Comparison of ENCODE assay signal across 2 cellular contexts in the genomic region with DNA sequence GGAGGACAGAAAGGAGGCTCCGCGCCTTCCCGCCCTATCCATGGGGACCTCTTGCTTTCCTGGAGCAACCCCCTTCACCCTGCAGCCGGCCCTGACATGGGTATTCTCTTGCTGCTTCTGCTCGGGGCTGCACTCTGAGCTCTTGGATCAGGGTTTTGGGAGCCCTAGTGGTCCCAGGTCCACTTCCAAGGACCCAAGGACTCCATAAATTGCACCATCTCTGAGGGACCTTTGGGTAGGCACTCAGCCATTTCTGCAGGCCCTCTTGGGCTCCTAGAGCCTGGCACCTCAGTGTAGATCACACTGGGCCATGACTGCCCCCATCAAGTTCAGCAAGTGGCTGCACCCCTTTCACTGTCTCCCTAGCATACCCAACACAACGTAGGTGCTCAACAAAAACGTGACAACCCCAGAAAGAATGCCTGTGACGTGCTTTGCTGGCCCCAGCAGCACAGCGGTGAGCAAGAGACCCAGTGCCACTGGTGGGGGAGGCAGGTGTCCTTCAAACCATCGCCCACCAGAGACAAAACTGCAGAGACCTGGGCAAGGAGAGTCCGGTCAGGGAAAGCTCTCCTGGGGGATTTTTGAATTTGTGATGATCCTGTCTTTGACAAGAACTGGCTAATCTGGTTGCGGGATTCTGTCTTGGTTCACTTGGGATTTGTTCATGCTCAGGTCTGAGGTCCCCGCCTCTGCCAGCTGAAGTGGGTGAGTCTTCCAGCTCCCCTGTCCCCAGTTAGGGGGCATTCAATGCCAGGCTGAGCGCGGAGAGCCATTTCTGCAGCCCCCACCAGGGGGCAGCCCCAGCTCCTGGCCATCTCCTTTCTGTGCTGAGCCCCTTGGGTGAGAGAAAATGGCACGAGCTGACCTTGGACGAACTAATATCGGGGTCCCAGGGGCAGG.
TF ChIP-seq lines count a peak whose summit lies in the region.

No MANE protein-coding gene starts in this region.

TF ChIP-seq in HEK293, 187 proteins besides CTCF, POLR2A, EP300 and RAD21:
- TF ChIP-seq, protein P1, sequence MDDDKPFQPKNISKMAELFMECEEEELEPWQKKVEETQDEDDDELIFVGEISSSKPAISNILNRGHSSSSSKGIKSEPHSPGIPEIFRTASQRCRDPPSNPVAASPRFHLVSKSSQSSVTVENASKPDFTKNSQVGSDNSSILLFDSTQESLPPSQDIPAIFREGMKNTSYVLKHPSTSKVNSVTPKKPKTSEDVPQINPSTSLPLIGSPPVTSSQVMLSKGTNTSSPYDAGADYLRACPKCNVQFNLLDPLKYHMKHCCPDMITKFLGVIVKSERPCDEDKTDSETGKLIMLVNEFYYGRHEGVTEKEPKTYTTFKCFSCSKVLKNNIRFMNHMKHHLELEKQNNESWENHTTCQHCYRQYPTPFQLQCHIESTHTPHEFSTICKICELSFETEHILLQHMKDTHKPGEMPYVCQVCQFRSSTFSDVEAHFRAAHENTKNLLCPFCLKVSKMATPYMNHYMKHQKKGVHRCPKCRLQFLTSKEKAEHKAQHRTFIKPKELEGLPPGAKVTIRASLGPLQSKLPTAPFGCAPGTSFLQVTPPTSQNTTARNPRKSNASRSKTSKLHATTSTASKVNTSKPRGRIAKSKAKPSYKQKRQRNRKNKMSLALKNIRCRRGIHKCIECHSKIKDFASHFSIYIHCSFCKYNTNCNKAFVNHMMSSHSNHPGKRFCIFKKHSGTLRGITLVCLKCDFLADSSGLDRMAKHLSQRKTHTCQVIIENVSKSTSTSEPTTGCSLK (tag by site-specific recombination; IDR thresholded peaks at IDR 0.05) = no peak
- TF ChIP-seq, protein P2, sequence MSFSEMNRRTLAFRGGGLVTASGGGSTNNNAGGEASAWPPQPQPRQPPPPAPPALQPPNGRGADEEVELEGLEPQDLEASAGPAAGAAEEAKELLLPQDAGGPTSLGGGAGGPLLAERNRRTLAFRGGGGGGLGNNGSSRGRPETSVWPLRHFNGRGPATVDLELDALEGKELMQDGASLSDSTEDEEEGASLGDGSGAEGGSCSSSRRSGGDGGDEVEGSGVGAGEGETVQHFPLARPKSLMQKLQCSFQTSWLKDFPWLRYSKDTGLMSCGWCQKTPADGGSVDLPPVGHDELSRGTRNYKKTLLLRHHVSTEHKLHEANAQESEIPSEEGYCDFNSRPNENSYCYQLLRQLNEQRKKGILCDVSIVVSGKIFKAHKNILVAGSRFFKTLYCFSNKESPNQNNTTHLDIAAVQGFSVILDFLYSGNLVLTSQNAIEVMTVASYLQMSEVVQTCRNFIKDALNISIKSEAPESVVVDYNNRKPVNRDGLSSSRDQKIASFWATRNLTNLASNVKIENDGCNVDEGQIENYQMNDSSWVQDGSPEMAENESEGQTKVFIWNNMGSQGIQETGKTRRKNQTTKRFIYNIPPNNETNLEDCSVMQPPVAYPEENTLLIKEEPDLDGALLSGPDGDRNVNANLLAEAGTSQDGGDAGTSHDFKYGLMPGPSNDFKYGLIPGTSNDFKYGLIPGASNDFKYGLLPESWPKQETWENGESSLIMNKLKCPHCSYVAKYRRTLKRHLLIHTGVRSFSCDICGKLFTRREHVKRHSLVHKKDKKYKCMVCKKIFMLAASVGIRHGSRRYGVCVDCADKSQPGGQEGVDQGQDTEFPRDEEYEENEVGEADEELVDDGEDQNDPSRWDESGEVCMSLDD (tag by site-specific recombination; IDR thresholded peaks at IDR 0.05) = no peak
- TF ChIP-seq ZNF701 (tag by site-specific recombination; IDR thresholded peaks at IDR 0.05) (no peak), ZNF202 (tag by site-specific recombination; IDR thresholded peaks at IDR 0.05; ENCODE audit: borderline replicate concordance) (no peak), ZBTB17 (tag by site-specific recombination; IDR thresholded peaks at IDR 0.05) (no peak), ZNF2 (tag by site-specific recombination; IDR thresholded peaks at IDR 0.05) (0 out of 2 replicates have a peak, but pooled peaks have one; percentile 40), ZNF311 (tag by site-specific recombination; IDR thresholded peaks at IDR 0.05; ENCODE audit: borderline replicate concordance) (no peak), ZNF423 (tag by site-specific recombination; IDR thresholded peaks at IDR 0.05) (no peak), ZBTB7A (tag by site-specific recombination; IDR thresholded peaks at IDR 0.05; ENCODE audit: low read depth) (no peak), ZBTB48 (tag by site-specific recombination; IDR thresholded peaks at IDR 0.05) (peak; percentile 24; the same call in 1 of the 2 replicates), ZNF768 (tag by site-specific recombination; IDR thresholded peaks at IDR 0.05) (no peak), ZNF555 (tag by site-specific recombination; conservative IDR thresholded peaks at IDR 0.05) (no peak), GLIS2 (tag by site-specific recombination; IDR thresholded peaks at IDR 0.05) (no peak), ZNF174 (tag by site-specific recombination; IDR thresholded peaks at IDR 0.05) (no peak)
- TF ChIP-seq, protein P3, sequence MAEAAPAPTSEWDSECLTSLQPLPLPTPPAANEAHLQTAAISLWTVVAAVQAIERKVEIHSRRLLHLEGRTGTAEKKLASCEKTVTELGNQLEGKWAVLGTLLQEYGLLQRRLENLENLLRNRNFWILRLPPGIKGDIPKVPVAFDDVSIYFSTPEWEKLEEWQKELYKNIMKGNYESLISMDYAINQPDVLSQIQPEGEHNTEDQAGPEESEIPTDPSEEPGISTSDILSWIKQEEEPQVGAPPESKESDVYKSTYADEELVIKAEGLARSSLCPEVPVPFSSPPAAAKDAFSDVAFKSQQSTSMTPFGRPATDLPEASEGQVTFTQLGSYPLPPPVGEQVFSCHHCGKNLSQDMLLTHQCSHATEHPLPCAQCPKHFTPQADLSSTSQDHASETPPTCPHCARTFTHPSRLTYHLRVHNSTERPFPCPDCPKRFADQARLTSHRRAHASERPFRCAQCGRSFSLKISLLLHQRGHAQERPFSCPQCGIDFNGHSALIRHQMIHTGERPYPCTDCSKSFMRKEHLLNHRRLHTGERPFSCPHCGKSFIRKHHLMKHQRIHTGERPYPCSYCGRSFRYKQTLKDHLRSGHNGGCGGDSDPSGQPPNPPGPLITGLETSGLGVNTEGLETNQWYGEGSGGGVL (tag by site-specific recombination; IDR thresholded peaks at IDR 0.05) = no peak

TF ChIP-seq in HepG2, 621 proteins besides CTCF, POLR2A, EP300 and RAD21 (continued from another document):
- TF ChIP-seq, protein P4, sequence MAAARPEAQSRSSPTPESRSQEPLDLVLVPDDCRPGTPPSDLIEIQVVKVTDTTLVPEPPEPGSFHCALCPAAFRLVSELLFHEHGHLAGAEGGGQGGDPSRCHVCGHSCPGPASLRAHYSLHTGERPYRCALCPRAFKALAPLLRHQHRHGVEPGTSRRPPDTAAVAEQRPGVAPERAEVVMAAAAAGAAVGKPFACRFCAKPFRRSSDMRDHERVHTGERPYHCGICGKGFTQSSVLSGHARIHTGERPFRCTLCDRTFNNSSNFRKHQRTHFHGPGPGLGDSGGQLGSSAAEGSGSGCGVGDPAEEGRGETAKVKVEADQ (CRISPR knock-in tag; IDR thresholded peaks at IDR 0.05; ENCODE audit: borderline replicate concordance) = no peak
- TF ChIP-seq HOXA3 (CRISPR knock-in tag; IDR thresholded peaks at IDR 0.05) (peak; percentile 26; the same call in 1 of the 2 replicates), ZNF652 (CRISPR knock-in tag; IDR thresholded peaks at IDR 0.05; ENCODE audit: borderline replicate concordance, low read depth) (no peak), TBL1XR1 (IDR thresholded peaks at IDR 0.05; ENCODE audit: borderline replicate concordance, low read length, partially characterized antibody) (no peak), SMC3 (IDR thresholded peaks at IDR 0.05; ENCODE audit: low read length) (peak; percentile 45; the same call in 1 of the 2 replicates), YY1 (IDR thresholded peaks at IDR 0.05; ENCODE audit: insufficient read depth, insufficient replicate concordance, low read depth, low read length) (peak; percentile 19), STAG1 (CRISPR knock-in tag; IDR thresholded peaks at IDR 0.05) (peak; percentile 75), DNMT3B (CRISPR knock-in tag; conservative IDR thresholded peaks at IDR 0.05) (no peak), XRCC5 (optimal IDR thresholded peaks at IDR 0.05; ENCODE audit: low read length) (peak; percentile 69), HNRNPL (IDR thresholded peaks at IDR 0.05; ENCODE audit: low read depth, low read length) (peak; percentile 88), ZNF605 (CRISPR knock-in tag; IDR thresholded peaks at IDR 0.05) (no peak), ZNF556 (CRISPR knock-in tag; IDR thresholded peaks at IDR 0.05; ENCODE audit: borderline replicate concordance) (no peak), FOXO1 (CRISPR knock-in tag; IDR thresholded peaks at IDR 0.05) (no peak)
- TF ChIP-seq, protein P5, sequence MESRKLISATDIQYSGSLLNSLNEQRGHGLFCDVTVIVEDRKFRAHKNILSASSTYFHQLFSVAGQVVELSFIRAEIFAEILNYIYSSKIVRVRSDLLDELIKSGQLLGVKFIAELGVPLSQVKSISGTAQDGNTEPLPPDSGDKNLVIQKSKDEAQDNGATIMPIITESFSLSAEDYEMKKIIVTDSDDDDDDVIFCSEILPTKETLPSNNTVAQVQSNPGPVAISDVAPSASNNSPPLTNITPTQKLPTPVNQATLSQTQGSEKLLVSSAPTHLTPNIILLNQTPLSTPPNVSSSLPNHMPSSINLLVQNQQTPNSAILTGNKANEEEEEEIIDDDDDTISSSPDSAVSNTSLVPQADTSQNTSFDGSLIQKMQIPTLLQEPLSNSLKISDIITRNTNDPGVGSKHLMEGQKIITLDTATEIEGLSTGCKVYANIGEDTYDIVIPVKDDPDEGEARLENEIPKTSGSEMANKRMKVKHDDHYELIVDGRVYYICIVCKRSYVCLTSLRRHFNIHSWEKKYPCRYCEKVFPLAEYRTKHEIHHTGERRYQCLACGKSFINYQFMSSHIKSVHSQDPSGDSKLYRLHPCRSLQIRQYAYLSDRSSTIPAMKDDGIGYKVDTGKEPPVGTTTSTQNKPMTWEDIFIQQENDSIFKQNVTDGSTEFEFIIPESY (CRISPR knock-in tag; IDR thresholded peaks at IDR 0.05) = peak; percentile 36; the same call in 1 of the 2 replicates
- TF ChIP-seq, protein P6, sequence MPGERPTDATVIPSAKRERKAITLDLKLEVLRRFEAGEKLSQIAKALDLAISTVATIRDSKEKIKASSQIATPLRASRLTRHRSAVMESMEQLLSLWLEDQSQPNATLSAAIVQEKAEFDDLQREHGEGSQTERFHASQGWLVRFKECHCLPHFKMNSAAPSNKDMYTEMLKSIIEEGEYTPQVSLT (CRISPR knock-in tag; IDR thresholded peaks at IDR 0.05; ENCODE audit: borderline replicate concordance, low read depth) = no peak
- TF ChIP-seq, protein P7, sequence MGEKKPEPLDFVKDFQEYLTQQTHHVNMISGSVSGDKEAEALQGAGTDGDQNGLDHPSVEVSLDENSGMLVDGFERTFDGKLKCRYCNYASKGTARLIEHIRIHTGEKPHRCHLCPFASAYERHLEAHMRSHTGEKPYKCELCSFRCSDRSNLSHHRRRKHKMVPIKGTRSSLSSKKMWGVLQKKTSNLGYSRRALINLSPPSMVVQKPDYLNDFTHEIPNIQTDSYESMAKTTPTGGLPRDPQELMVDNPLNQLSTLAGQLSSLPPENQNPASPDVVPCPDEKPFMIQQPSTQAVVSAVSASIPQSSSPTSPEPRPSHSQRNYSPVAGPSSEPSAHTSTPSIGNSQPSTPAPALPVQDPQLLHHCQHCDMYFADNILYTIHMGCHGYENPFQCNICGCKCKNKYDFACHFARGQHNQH (CRISPR knock-in tag; IDR thresholded peaks at IDR 0.05) = no peak
TF ChIP-seq in HepG2: peak in this region for 8.
